In the genomic region with DNA sequence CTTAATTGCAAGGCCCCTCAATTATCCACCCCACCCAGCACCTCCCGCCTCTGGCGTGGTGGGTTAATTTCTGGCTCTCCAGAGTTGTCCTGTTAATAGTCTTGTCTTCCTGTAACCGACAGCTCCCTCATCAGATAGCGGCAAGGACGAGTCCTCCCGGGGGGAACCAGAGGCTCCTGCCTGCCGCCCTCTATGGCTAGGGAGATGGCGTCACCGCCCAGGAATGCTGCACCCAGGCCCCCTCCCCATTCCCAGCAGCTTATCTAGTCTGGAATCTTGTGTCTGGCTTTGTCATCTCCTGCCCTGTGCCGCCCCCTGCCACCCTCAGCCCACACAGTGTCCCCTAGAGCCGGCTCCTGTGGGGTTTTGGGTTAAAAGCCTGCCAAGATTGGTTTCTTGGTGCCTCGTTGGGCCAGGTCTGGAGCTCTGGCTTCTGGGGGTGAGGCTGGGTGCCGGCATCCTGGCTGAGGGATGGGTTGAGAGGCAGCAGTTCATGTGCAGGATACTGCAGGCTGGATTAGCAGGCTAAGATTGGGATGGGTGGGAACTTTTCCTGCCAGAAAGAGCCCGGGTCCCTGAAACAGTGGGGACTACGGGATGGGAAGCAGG, we compare ENCODE assay signal across 14 cellular contexts. TPM values are rescaled to one million over a fixed set of nuclear protein-coding genes. Genes with fewer than 3 reads are reported as not detected.
A peak's percentile ranks its signal among the peaks of the same experiment; 100 is the strongest.
DNase-seq lines count a peak whose midpoint lies in the region; ATAC-seq, FAIRE-seq and TF ChIP-seq lines count a peak whose summit lies in the region.
"Had no signal": no experiment of that assay in that cellular context is flagged by ENCODE, and none has a peak within 500 bp of the region (broad histone marks: within the 10 kb centered on the region; RNA-seq: fewer than 3 reads in every experiment).

No MANE protein-coding gene starts in this region.

- no peak for TF ChIP-seq RAD21 in K562 (CRISPR knock-in tag; conservative IDR thresholded peaks at IDR 0.05 in 1 of 2, IDR thresholded peaks at IDR 0.05 in 1 of 2)

- H3K27me3 ChIP-seq in A673 (replicated peaks; ENCODE audit: insufficient read depth, low read depth, low read length, poor library complexity) = no peaks in the 10 kb centered on the region
- peaks cover 3 to 16% of the 10 kb centered on the region in 2 experiments; a peak in 2 of 5 replicates for H3K27me3 ChIP-seq in K562 (ENCODE audit: control insufficient read depth in 2 of 2, insufficient read depth in 2 of 2, low read length in 2 of 2)
- peaks cover 7% of the 10 kb centered on the region for H3K27me3 ChIP-seq in lower lobe of right lung (ENCODE audit: low read depth)
- peaks cover 0 to 10% (median 0%) of the 10 kb centered on the region in 3 donors for H3K27me3 ChIP-seq in sigmoid colon

- intact Hi-C loops in A673 (cut with micrococcal nuclease; ENCODE audit: unreplicated experiment) (no loop called here), K562 (cut with micrococcal nuclease) (no loop called here), lower lobe of right lung (cut with DNase I) (no loop called here), sigmoid colon (cut with DNase I) (no loop called here)

- no peaks in the 10 kb centered on the region for H3K36me3 ChIP-seq in A673 (ENCODE audit: insufficient read depth, low read length, poor library complexity, severe bottlenecking)
- H3K36me3 ChIP-seq in K562 (ENCODE audit: control insufficient read depth, insufficient read depth, low read length) = no peaks in the 10 kb centered on the region
- H3K36me3 ChIP-seq in lower lobe of right lung = no peaks in the 10 kb centered on the region
- H3K36me3 ChIP-seq in sigmoid colon = no peaks in the 10 kb centered on the region

- H4K20me1 ChIP-seq in K562 (replicated peaks; ENCODE audit: control insufficient read depth, insufficient read depth, low read length) = peaks cover 11% of the 10 kb centered on the region

- no peak overlapping the region for H2AFZ ChIP-seq in K562 (ENCODE audit: low read depth, low read length)

- CTCF ChIA-PET in A673 (lab: Charles Lee) (no interaction called here), K562 (lab: Yijun Ruan, JAX; ENCODE audit: low intra/inter-chr PET ratio) (no interaction called here)

- no peak for TF ChIP-seq EP300 in K562 (IDR thresholded peaks at IDR 0.05; ENCODE audit: low read length)
- TF ChIP-seq EP300 in sigmoid colon (IDR thresholded peaks at IDR 0.05) = no peak

- H3K4me2 ChIP-seq in K562 (ENCODE audit: insufficient read depth, low read length) = no peak overlapping the region

- TF ChIP-seq CTCF in A673 (conservative IDR thresholded peaks at IDR 0.05; ENCODE audit: low read depth, low read length) = no peak
- TF ChIP-seq CTCF in K562 (IDR thresholded peaks at IDR 0.05 in 2 of 3, conservative IDR thresholded peaks at IDR 0.05 in 1 of 3; ENCODE audit: insufficient read depth in 2 of 3, low read depth in 1 of 3, low read length in 3 of 3) = no peak
- TF ChIP-seq CTCF in lower lobe of right lung (IDR thresholded peaks at IDR 0.05) = no peak
- no peak for TF ChIP-seq CTCF in sigmoid colon (IDR thresholded peaks at IDR 0.05)

- POLR2A ChIA-PET in A673 (lab: Charles Lee; ENCODE audit: low non-redundant PET) (no interaction called here), K562 (lab: Yijun Ruan, JAX) (no interaction called here)

- H3K9ac ChIP-seq in K562 (ENCODE audit: insufficient read depth in 1 of 2, low read depth in 2 of 2, low read length in 2 of 2) = no peak overlapping the region

- H3K9me3 ChIP-seq in A673 (ENCODE audit: low read depth, low read length, poor library complexity, severe bottlenecking) (no peaks in the 10 kb centered on the region), K562 (replicated peaks; ENCODE audit: control insufficient read depth, insufficient read depth, low read depth, low read length) (no peaks in the 10 kb centered on the region), lower lobe of right lung (no peaks in the 10 kb centered on the region), sigmoid colon (no peaks in the 10 kb centered on the region)

- in situ Hi-C loops in K562 (cut with MboI) = no loop called here

- WGBS in K562 (ENCODE audit: insufficient coverage, low coverage, missing lambda C conversion rate) = 1% methylated on average over 14 of the region's 15 CpGs
- WGBS in sigmoid colon, 2 donors = 62 to 83% methylated on average over 15 of the region's 15 CpGs

- BruUV-seq in A673 (replicated peaks; lab: Mats Ljungman, UMichigan) (no TSS peak), K562 (replicated peaks; lab: Mats Ljungman, UMichigan) (no TSS peak)

- no peaks in the 10 kb centered on the region for H3K79me2 ChIP-seq in K562 (ENCODE audit: control insufficient read depth, insufficient read depth, low read length)

- H3K4me3 ChIP-seq in A673 (ENCODE audit: low read depth, low read length, poor library complexity, severe bottlenecking) (no peak overlapping the region), K562 (no peak overlapping the region), lower lobe of right lung (no peak overlapping the region), sigmoid colon (no peak overlapping the region)

- ATAC-seq in K562 (no peak), lower lobe of right lung (no peak), GM18873 (IDR thresholded peaks at IDR 0.05; ENCODE audit: low FRiP score, unreplicated experiment) (no peak)
- ATAC-seq: activated CD8-positive, alpha-beta T cell treated with anti-CD3 and anti-CD28 coated beads, Interleukin-2, amount 10 ng/mL, durations not matched to agents 7 days and 5 days had no signal

- H3K4me1 ChIP-seq in A673 (ENCODE audit: insufficient read depth, low read length, poor library complexity, severe bottlenecking) (no peaks in the 10 kb centered on the region), K562 (replicated peaks in 1 of 2; ENCODE audit: control insufficient read depth in 2 of 2, insufficient read depth in 2 of 2, low read length in 2 of 2) (peaks cover 7 to 15% of the 10 kb centered on the region in 2 experiments; a peak in 3 of 5 replicates), lower lobe of right lung (peaks cover 20% of the 10 kb centered on the region), sigmoid colon (peaks cover 0 to 34% (median 29%) of the 10 kb centered on the region in 4 donors)

- H3K27ac ChIP-seq in A673 (ENCODE audit: low read depth, low read length, poor library complexity, severe bottlenecking) (no peak overlapping the region), K562 (ENCODE audit: extremely low read depth, low read depth, low read length) (no peak overlapping the region), lower lobe of right lung (no peak overlapping the region), sigmoid colon (no peak overlapping the region)

- H3K9me1 ChIP-seq in K562 (ENCODE audit: control insufficient read depth, insufficient read depth, low read length) = no peaks in the 10 kb centered on the region

- DNase-seq in A673 (ENCODE audit: low spot score) (peak; percentile 55), HTR-8/SVneo (ENCODE audit: insufficient read length, low spot score) (peak; percentile 62), K562 (ENCODE audit: extremely low read depth in 1 of 4, low spot score in 3 of 4) (no peak), lower lobe of right lung (peak; percentile 29), MV-4-11 (lab: John Stamatoyannopoulos, UW) (no peak), sigmoid colon (no peak), CD1c-positive myeloid dendritic cell (ENCODE audit: extremely low spot score) (no peak)
- DNase-seq: activated CD8-positive, alpha-beta T cell treated with anti-CD3 and anti-CD28 coated beads, Interleukin-2, amount 10 ng/mL, durations not matched to agents 7 days and 5 days; anterior cingulate cortex; NCI-H187; nucleus accumbens; SHP77 treated with DMSO at 0.1 percent for 48 hours had no signal

- FAIRE-seq in HTR-8/SVneo (lab: Jason Lieb, UNC) (no peak), K562 (lab: Jason Lieb, UNC) (no peak)

- TF ChIP-seq POLR2A in K562 (conservative IDR thresholded peaks at IDR 0.05) = no peak
- TF ChIP-seq POLR2A in sigmoid colon (IDR thresholded peaks at IDR 0.05) = no peak

TF ChIP-seq in K562, 482 proteins besides CTCF, POLR2A, EP300 and RAD21 (continues in another document):
- no peak for TF ChIP-seq RBM14 (IDR thresholded peaks at IDR 0.05; ENCODE audit: borderline replicate concordance, insufficient read depth, low read depth, low read length)
- TF ChIP-seq, protein P1, sequence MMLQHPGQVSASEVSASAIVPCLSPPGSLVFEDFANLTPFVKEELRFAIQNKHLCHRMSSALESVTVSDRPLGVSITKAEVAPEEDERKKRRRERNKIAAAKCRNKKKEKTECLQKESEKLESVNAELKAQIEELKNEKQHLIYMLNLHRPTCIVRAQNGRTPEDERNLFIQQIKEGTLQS (IDR thresholded peaks at IDR 0.05) = peak; percentile 42; the same call in 1 of the 2 replicates
- TF ChIP-seq, protein P1 (CRISPR knock-in tag; conservative IDR thresholded peaks at IDR 0.05) = no peak

RNA-seq across cellular contexts. Expression of gene EDN2, which starts 48.8 kb away (rescaled TPM):
- total RNA-seq in A673 (2021) = not detected in 2 replicates
- total RNA-seq in K562 (2011; cell fraction: chromatin; rRNA removed; ENCODE audit: low replicate concordance) = not detected in 2 replicates
- not detected in 2 replicates for total RNA-seq in K562 (2011; cell fraction: nucleolus; rRNA removed)
- not detected in 2 replicates for total RNA-seq in K562 (2011; cell fraction: nucleoplasm; rRNA removed)
- not detected in 2 replicates for total RNA-seq in K562 (2014; rRNA removed)
- not detected in 2 replicates for total RNA-seq in K562 (2014; rRNA removed; fragmentation: Illumina TruSeq; extraction: Trizol)
- not detected in 2 replicates for total RNA-seq in K562 (2015; rRNA removed; fragmentation: Illumina TruSeq; extraction: Trizol)
- total RNA-seq in K562 (2021) = not detected in 2 replicates
- not detected in 2 replicates for polyA plus RNA-seq in K562 (2011; rRNA removed)
- not detected in 2 replicates for polyA plus RNA-seq in K562 (2011; cell fraction: cytosol; rRNA removed)
- polyA plus RNA-seq in K562 (2011; cell fraction: nucleus; rRNA removed) = not detected in 2 replicates
- polyA plus RNA-seq in K562 (2012) = not detected in 2 replicates
- not detected in 2 replicates for polyA plus RNA-seq in K562 (2014; fragmentation: Illumina TruSeq; extraction: Trizol)
- polyA plus RNA-seq in K562 (2014; fragmentation: Nextera tagmentation; extraction: Ambion mirVana) = not detected
- polyA plus RNA-seq in K562 (2014; rRNA removed) = not detected in 2 replicates
- not detected in 2 replicates for polyA minus RNA-seq in K562 (2011; rRNA and poly(A)+ RNA removed)
- not detected in 2 replicates for polyA minus RNA-seq in K562 (2011; cell fraction: cytosol; rRNA and poly(A)+ RNA removed)
- not detected in 2 replicates for polyA minus RNA-seq in K562 (2011; cell fraction: nucleus; rRNA and poly(A)+ RNA removed)
- total RNA-seq in lower lobe of right lung = 2.1 TPM
- total RNA-seq in sigmoid colon = 1 to 10 TPM in 1 of 4 donors, not detected in 3; 2.2 TPM
- polyA plus RNA-seq in sigmoid colon = 1 to 10 TPM in 1 of 3 donors, under 1 TPM in 2; 0.57 to 4.8 (median 0.92) TPM
- total RNA-seq: activated CD8-positive, alpha-beta T cell treated with anti-CD3 and anti-CD28 coated beads, Interleukin-2, amount 10 ng/mL, durations not matched to agents 7 days and 5 days; dermis microvascular lymphatic vessel endothelial cell had no signal

Comparison
In these comparisons a context has a peak if more than half of its experiments do, and no peak if none do; other contexts are left out.
1. DNase-seq: peak in A673 (single experiment), HTR-8/SVneo (single experiment) and lower lobe of right lung (single experiment); none in K562 (0 of 4), MV-4-11 (single experiment), sigmoid colon (single experiment) and CD1c-positive myeloid dendritic cell (single experiment).